ENCODE assay signal across 9 cellular contexts in the genomic region with DNA sequence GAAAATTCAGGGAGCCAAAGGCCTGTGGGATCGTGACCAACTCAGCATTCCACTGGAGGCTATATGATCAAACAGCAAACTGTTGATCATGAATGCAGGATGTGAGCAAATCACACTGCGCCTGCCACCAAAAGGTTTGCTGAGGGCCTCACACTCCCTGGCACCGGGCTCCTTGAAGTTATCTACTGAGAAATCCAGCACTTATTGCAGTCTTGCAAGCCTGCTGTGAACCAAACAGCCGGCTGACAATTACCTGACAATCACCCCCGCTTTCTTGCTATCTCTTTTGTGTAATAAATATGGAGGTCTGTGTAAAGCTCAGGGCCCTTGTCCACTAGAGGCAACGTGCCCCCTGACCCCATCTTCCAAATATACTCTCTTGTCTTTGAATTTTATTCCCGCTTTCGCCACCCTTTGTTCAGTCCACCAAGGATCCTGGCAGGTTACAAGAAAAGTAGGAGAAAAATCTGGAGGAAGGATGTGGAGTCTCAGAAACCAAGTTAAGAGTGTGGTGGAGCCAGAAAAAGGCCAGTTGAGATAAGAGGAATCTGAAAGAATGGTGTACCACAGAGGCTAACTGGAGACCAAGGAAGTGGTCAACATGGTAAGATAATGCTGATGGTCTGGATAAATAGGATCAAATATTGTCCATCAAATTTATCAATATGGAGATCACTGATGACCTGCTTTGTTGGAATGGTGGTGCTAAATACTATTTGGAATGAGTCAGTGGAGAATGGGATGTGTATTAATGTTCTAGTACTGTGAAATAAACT.
A peak's percentile ranks its signal among the peaks of the same experiment; 100 is the strongest.
DNase-seq lines count a peak whose midpoint lies in the region; ATAC-seq, FAIRE-seq and TF ChIP-seq lines count a peak whose summit lies in the region.
"Had no signal": no experiment of that assay in that cellular context is flagged by ENCODE, and none has a peak within 500 bp of the region (broad histone marks: within the 10 kb centered on the region; RNA-seq: fewer than 3 reads in every experiment).

No MANE protein-coding gene starts in this region.

- DNase-seq in occipital lobe (lab: John Stamatoyannopoulos, UW) (no peak), GM12891 (ENCODE audit: insufficient read length, low spot score) (no peak)
- DNase-seq in stimulated activated CD4-positive, alpha-beta T cell treated with anti-CD3 and anti-CD28 coated beads, Interleukin-2, amount 100 ng/mL, for 48 hours: no peak
- DNase-seq: activated CD4-positive, alpha-beta T cell treated with anti-CD3 and anti-CD28 coated beads for 1 hour; naive thymus-derived CD4-positive, alpha-beta T cell had no signal

- H3K4me3 ChIP-seq in neuron (ENCODE audit: low read length): no peak overlapping the region

- ATAC-seq in GM19328 (IDR thresholded peaks at IDR 0.05; ENCODE audit: unreplicated experiment) (peak; percentile 28), GM21825 (IDR thresholded peaks at IDR 0.05; ENCODE audit: unreplicated experiment) (peak; percentile 31), HG03159 (IDR thresholded peaks at IDR 0.05; ENCODE audit: unreplicated experiment) (peak; percentile 30)
- ATAC-seq: naive thymus-derived CD4-positive, alpha-beta T cell had no signal

- no peaks in the 10 kb centered on the region for H3K27me3 ChIP-seq in neuron (ENCODE audit: insufficient read depth, low read length)

- no peak for FAIRE-seq in GM12891 (lab: Jason Lieb, UNC)

- TF ChIP-seq POLR2A in GM12891 (IDR thresholded peaks at IDR 0.05; ENCODE audit: low read depth, low read length): no peak

- H3K9me3 ChIP-seq in neuron (ENCODE audit: low read length): no peaks in the 10 kb centered on the region

- peaks cover 8% of the 10 kb centered on the region for H3K4me1 ChIP-seq in neuron (ENCODE audit: insufficient read depth, low read length)

- no peaks in the 10 kb centered on the region for H3K36me3 ChIP-seq in neuron (ENCODE audit: insufficient read depth, low read length)

- H2AFZ ChIP-seq in neuron (ENCODE audit: low read depth, low read length): peak overlapping the region; percentile 71

TF ChIP-seq in GM12891, 5 proteins besides CTCF, POLR2A, EP300 and RAD21:
- TF ChIP-seq TAF1 (IDR thresholded peaks at IDR 0.05; ENCODE audit: low read depth, low read length) (no peak), SPI1 (IDR thresholded peaks at IDR 0.05; ENCODE audit: low read depth, low read length) (no peak), POU2F2 (IDR thresholded peaks at IDR 0.05; ENCODE audit: low read depth, low read length) (no peak), POLR2AphosphoS5 (IDR thresholded peaks at IDR 0.05; ENCODE audit: low read depth, low read length) (no peak), PAX5 (IDR thresholded peaks at IDR 0.05; ENCODE audit: insufficient read depth, low read length, severe bottlenecking) (no peak)
TF ChIP-seq in GM12891: peak in this region for 0.
